Comparison of ENCODE assay signal across 9 cellular contexts in genomic region chr17:75864448-75864871, GRCh38. TPM values are rescaled to one million over a fixed set of nuclear protein-coding genes. Genes with fewer than 3 reads are reported as not detected.
DNase-seq lines count a peak whose midpoint lies in the region; ATAC-seq and TF ChIP-seq lines count a peak whose summit lies in the region.
"Had no signal": no experiment of that assay in that cellular context is flagged by ENCODE, and none has a peak within 500 bp of the region (broad histone marks: within the 10 kb centered on the region; RNA-seq: fewer than 3 reads in every experiment).

No MANE protein-coding gene starts in this region.

- intact Hi-C loops in activated B cell treated with CpG ODN at 0.5 μM for 24 hours (cut with micrococcal nuclease) = loop anchor here (1.0 kb wide), 2 partner anchors 9 to 13 kb away; partner anchors contain the start of gene WBP2

- no peaks in the 10 kb centered on the region for H3K9me3 ChIP-seq in gastroesophageal sphincter

- H3K27me3 ChIP-seq in gastroesophageal sphincter = no peaks in the 10 kb centered on the region

- H3K4me3 ChIP-seq in gastroesophageal sphincter = no peak overlapping the region

- no peak for TF ChIP-seq EP300 in gastroesophageal sphincter (IDR thresholded peaks at IDR 0.05)

- peak; percentile 79 for DNase-seq in DMS79 (lab: John Stamatoyannopoulos, UW)
- peak; percentile 52 for DNase-seq in activated B cell treated with CpG ODN at 0.5 μM for 24 hours
- DNase-seq in stimulated activated CD8-positive, alpha-beta memory T cell treated with anti-CD3 and anti-CD28 coated beads, Interleukin-12 subunit alpha, Interleukin-12 subunit beta, amount 100 ng/mL, for 4 hours (ENCODE audit: low read depth) = peak; percentile 15
- no peak for DNase-seq in NCI-H526 (lab: John Stamatoyannopoulos, UW)
- DNase-seq in pons (ENCODE audit: low spot score) = no peak

- CTCF ChIA-PET in activated B cell treated with CpG ODN at 0.5 μM for 24 hours (lab: Charles Lee) = interaction anchor here (0.8 to 2.1 kb wide), 4 partner anchors 8 to 17 kb away, joined by 3 to 9 read pairs (median 4); partner anchors contain the start of gene WBP2

- no peak for TF ChIP-seq POLR2A in gastroesophageal sphincter (IDR thresholded peaks at IDR 0.05)

- WGBS in gastroesophageal sphincter (ENCODE audit: low coverage in 1 of 2), 2 donors = 7% methylated on average over 2 to 4 of the region's 8 CpGs

- no peaks in the 10 kb centered on the region for H3K36me3 Mint-ChIP-seq in activated B cell treated with CpG ODN at 0.5 μM for 24 hours (ENCODE audit: low read depth)

- no peaks in the 10 kb centered on the region for H3K36me3 ChIP-seq in gastroesophageal sphincter

- peak; percentile 71 for ATAC-seq in GM19324 (IDR thresholded peaks at IDR 0.05; ENCODE audit: low FRiP score, unreplicated experiment)
- ATAC-seq in HG03159 (IDR thresholded peaks at IDR 0.05; ENCODE audit: unreplicated experiment) = peak; percentile 87
- peak; percentile 90 for ATAC-seq in activated B cell treated with CpG ODN at 0.5 μM for 24 hours (ENCODE audit: low read depth)
- ATAC-seq in gastroesophageal sphincter = peak; percentile 89

- POLR2A ChIA-PET in activated B cell treated with CpG ODN at 0.5 μM for 24 hours (lab: Charles Lee) = interaction anchor here (0.6 to 3.4 kb wide), 9 partner anchors 9 to 85 kb away, joined by 3 to 27 read pairs (median 4); partner anchors contain the start of genes UNC13D and WBP2

- peak overlapping the region; percentile 52 to 84 (median 79) for H3K27ac ChIP-seq in gastroesophageal sphincter

- H3K4me1 ChIP-seq in gastroesophageal sphincter = peaks cover 0 to 52% (median 35%) of the 10 kb centered on the region in 3 donors

- H3K4me3 Mint-ChIP-seq in activated B cell treated with CpG ODN at 0.5 μM for 24 hours = peak overlapping the region; percentile 28

- peaks cover 27% of the 10 kb centered on the region for H3K4me1 Mint-ChIP-seq in activated B cell treated with CpG ODN at 0.5 μM for 24 hours

- H3K27me3 Mint-ChIP-seq in activated B cell treated with CpG ODN at 0.5 μM for 24 hours = no peaks in the 10 kb centered on the region

- TF ChIP-seq CTCF in activated B cell treated with CpG ODN at 0.5 μM for 24 hours (IDR thresholded peaks at IDR 0.05) (no peak), gastroesophageal sphincter (IDR thresholded peaks at IDR 0.05) (peak in 1 of 4 experiments; percentile 7)

- peak overlapping the region; percentile 86 for H3K27ac Mint-ChIP-seq in activated B cell treated with CpG ODN at 0.5 μM for 24 hours

- no peaks in the 10 kb centered on the region for H3K9me3 Mint-ChIP-seq in activated B cell treated with CpG ODN at 0.5 μM for 24 hours

RNA-seq across cellular contexts. Expression of gene WBP2, which starts 9.3 kb away (rescaled TPM):
- total RNA-seq in activated B cell treated with CpG ODN at 0.5 μM for 24 hours = 66.0 and 68.7 TPM in 2 replicates
- total RNA-seq in gastroesophageal sphincter = 10 to 100 TPM; 50.0 to 83.9 (median 57.6) TPM

RNA-seq across cellular contexts. Expression of gene TRIM47, which starts 13.9 kb away (rescaled TPM):
- total RNA-seq in activated B cell treated with CpG ODN at 0.5 μM for 24 hours (3.1 and 3.5 TPM in 2 replicates), gastroesophageal sphincter (100 to 1,000 TPM in 1 of 4 donors, 10 to 100 TPM in 3; 21.0 to 146 (median 40.8) TPM)

RNA-seq across cellular contexts. Expression of gene UNC13D, which starts 20.3 kb away (rescaled TPM):
- total RNA-seq in activated B cell treated with CpG ODN at 0.5 μM for 24 hours (90.4 and 102 TPM in 2 replicates), gastroesophageal sphincter (10 to 100 TPM in 1 of 4 donors, 1 to 10 TPM in 3; 2.6 to 10.8 (median 5.6) TPM)
- total RNA-seq: RPMI7951 had no signal

RNA-seq across cellular contexts. Expression of gene TRIM65, which starts 32.3 kb away (rescaled TPM):
- total RNA-seq in activated B cell treated with CpG ODN at 0.5 μM for 24 hours = 20.0 and 22.4 TPM in 2 replicates
- 10 to 100 TPM; 18.7 to 34.4 (median 31.2) TPM for total RNA-seq in gastroesophageal sphincter

RNA-seq across cellular contexts. Expression of gene MRPL38, which starts 40.2 kb away (rescaled TPM):
- total RNA-seq in activated B cell treated with CpG ODN at 0.5 μM for 24 hours = 132 and 137 TPM in 2 replicates
- 10 to 100 TPM; 18.4 to 69.6 (median 44.3) TPM for total RNA-seq in gastroesophageal sphincter

Comparison
In these comparisons a context has a peak if more than half of its experiments do, and no peak if none do; other contexts are left out.
1. DNase-seq: peak in DMS79 (single experiment), activated B cell treated with CpG ODN at 0.5 μM for 24 hours (single experiment) and stimulated activated CD8-positive, alpha-beta memory T cell treated with anti-CD3 and anti-CD28 coated beads, Interleukin-12 subunit alpha, Interleukin-12 subunit beta, amount 100 ng/mL, for 4 hours (single experiment); none in NCI-H526 (0 of 2) and pons (single experiment).
2. Peak in every context shown above with its lines, with median percentiles within 50 percentile points of each other: ATAC-seq.